In genomic region chr1:31762323-31762722, GRCh38 we compare ENCODE assay signal across 9 cellular contexts. TPM values are rescaled to one million over a fixed set of nuclear protein-coding genes. Genes with fewer than 3 reads are reported as not detected.
A peak's percentile ranks its signal among the peaks of the same experiment; 100 is the strongest.
DNase-seq lines count a peak whose midpoint lies in the region; TF ChIP-seq lines count a peak whose summit lies in the region.
"Had no signal": no experiment of that assay in that cellular context is flagged by ENCODE, and none has a peak within 500 bp of the region (broad histone marks: within the 10 kb centered on the region; RNA-seq: fewer than 3 reads in every experiment).

No MANE protein-coding gene starts in this region.

- H3K4me2 ChIP-seq in fibroblast of lung (ENCODE audit: extremely low read depth, insufficient read depth, low read length) = peak overlapping the region; percentile 92
- H3K4me2 ChIP-seq in skeletal muscle satellite cell (ENCODE audit: low read length) = peak overlapping the region; percentile 97

- H3K9ac ChIP-seq in fibroblast of lung (ENCODE audit: insufficient read depth, low read length) (no peak overlapping the region), skeletal muscle satellite cell (ENCODE audit: low read depth, low read length) (no peak overlapping the region)
- H3K9ac ChIP-seq: parathyroid adenoma had no signal

- no peaks in the 10 kb centered on the region for H3K79me2 ChIP-seq in fibroblast of lung (ENCODE audit: control insufficient read depth, insufficient read depth, low read length)
- H3K79me2 ChIP-seq: parathyroid adenoma had no signal

- H3K4me3 ChIP-seq in SJSA1 (peak overlapping the region; percentile 53), fibroblast of lung (replicated peaks in 1 of 4; ENCODE audit: control extremely low read depth in 1 of 4, insufficient read depth in 1 of 4, low read depth in 3 of 4, low read length in 4 of 4) (peak overlapping the region in 2 of 4 experiments; percentile 49 to 67), skeletal muscle satellite cell (ENCODE audit: low read length) (no peak overlapping the region)

- H3K27me3 ChIP-seq in SJSA1 (replicated peaks) (no peaks in the 10 kb centered on the region), fibroblast of lung (ENCODE audit: control insufficient read depth, insufficient read depth, low read length) (no peaks in the 10 kb centered on the region), skeletal muscle satellite cell (ENCODE audit: control insufficient read depth, insufficient read depth, low read length) (peaks cover 1% of the 10 kb centered on the region)

- peaks cover 48% of the 10 kb centered on the region for H3K4me1 ChIP-seq in SJSA1 (replicated peaks)
- H3K4me1 ChIP-seq in fibroblast of lung (ENCODE audit: control insufficient read depth, extremely low read depth, insufficient read depth, low read length) = peaks cover 21% of the 10 kb centered on the region
- peaks cover 31% of the 10 kb centered on the region for H3K4me1 ChIP-seq in skeletal muscle satellite cell (ENCODE audit: control insufficient read depth, insufficient read depth, low read length)

- H3K9me3 ChIP-seq in SJSA1 (replicated peaks) = no peaks in the 10 kb centered on the region
- H3K9me3 ChIP-seq in fibroblast of lung (ENCODE audit: control insufficient read depth, insufficient read depth, low read depth, low read length) = no peaks in the 10 kb centered on the region
- H3K9me3 ChIP-seq in skeletal muscle satellite cell (replicated peaks; ENCODE audit: low read length) = no peaks in the 10 kb centered on the region

- peaks cover 66% of the 10 kb centered on the region for H3K27me3 Mint-ChIP-seq in activated CD4-positive, alpha-beta T cell treated with anti-CD3 and anti-CD28 coated beads, Interleukin-2, amount 10 ng/mL, durations not matched to agents 24 days and 14 days

- peaks cover 18% of the 10 kb centered on the region for H3K4me1 Mint-ChIP-seq in activated CD4-positive, alpha-beta T cell treated with anti-CD3 and anti-CD28 coated beads, Interleukin-2, amount 10 ng/mL, durations not matched to agents 24 days and 14 days

- H3K27ac Mint-ChIP-seq in activated CD4-positive, alpha-beta T cell treated with anti-CD3 and anti-CD28 coated beads, Interleukin-2, amount 10 ng/mL, durations not matched to agents 24 days and 14 days = no peak overlapping the region

- TF ChIP-seq CTCF in fibroblast of lung (conservative IDR thresholded peaks at IDR 0.05 in 1 of 2, IDR thresholded peaks at IDR 0.05 in 1 of 2; ENCODE audit: low read depth in 1 of 2, low read length in 2 of 2) = no peak

- H4K20me1 ChIP-seq in fibroblast of lung (ENCODE audit: control insufficient read depth, extremely low read depth, insufficient read depth, low read length) = no peaks in the 10 kb centered on the region

- H3K27ac ChIP-seq in SJSA1 (no peak overlapping the region), fibroblast of lung (ENCODE audit: insufficient read depth, low read length) (peak overlapping the region; percentile 10), substantia nigra (ENCODE audit: low read depth, low read length, poor library complexity, severe bottlenecking) (no peak overlapping the region)
- H3K27ac ChIP-seq: parathyroid adenoma had no signal

- no peak for DNase-seq in activated CD4-positive, alpha-beta T cell treated with anti-CD3 and anti-CD28 coated beads, Interleukin-2, amount 10 ng/mL, durations not matched to agents 24 days and 14 days
- DNase-seq in activated CD4-positive, alpha-beta T cell treated with anti-CD3 and anti-CD28 coated beads, Interleukin-2, amount 50 U/mL, for 1 hour = no peak
- no peak for DNase-seq in SJSA1 (ENCODE audit: low read depth in 1 of 2, low spot score in 2 of 2)
- DNase-seq in fibroblast of lung (ENCODE audit: low read depth in 2 of 2) = no peak
- DNase-seq in SIG-M5 (lab: John Stamatoyannopoulos, UW) = no peak
- no peak for DNase-seq in substantia nigra (lab: John Stamatoyannopoulos, UW)
- no peak for DNase-seq in occipital lobe (lab: John Stamatoyannopoulos, UW)

- H3K36me3 ChIP-seq in SJSA1 (no peaks in the 10 kb centered on the region), fibroblast of lung (ENCODE audit: control insufficient read depth, insufficient read depth, low read length) (no peaks in the 10 kb centered on the region), skeletal muscle satellite cell (ENCODE audit: insufficient read depth, low read length) (no peaks in the 10 kb centered on the region)

- peak overlapping the region; percentile 12 for H3K4me3 Mint-ChIP-seq in activated CD4-positive, alpha-beta T cell treated with anti-CD3 and anti-CD28 coated beads, Interleukin-2, amount 10 ng/mL, durations not matched to agents 24 days and 14 days

- intact Hi-C loops in activated CD4-positive, alpha-beta T cell treated with anti-CD3 and anti-CD28 coated beads, Interleukin-2, amount 10 ng/mL, durations not matched to agents 24 days and 14 days (cut with micrococcal nuclease) = loop anchor here (1.0 kb wide), 1 partner anchor 27 kb away; no protein-coding TSS in a partner anchor

- H3K36me3 Mint-ChIP-seq in activated CD4-positive, alpha-beta T cell treated with anti-CD3 and anti-CD28 coated beads, Interleukin-2, amount 10 ng/mL, durations not matched to agents 24 days and 14 days (ENCODE audit: low read depth) = peaks cover 2% of the 10 kb centered on the region

- no peaks in the 10 kb centered on the region for H3K9me3 Mint-ChIP-seq in activated CD4-positive, alpha-beta T cell treated with anti-CD3 and anti-CD28 coated beads, Interleukin-2, amount 10 ng/mL, durations not matched to agents 24 days and 14 days

- no peak overlapping the region for H2AFZ ChIP-seq in fibroblast of lung (ENCODE audit: low read length)

RNA-seq across cellular contexts. Expression of gene ADGRB2, which starts 1.8 kb away (rescaled TPM):
- 0.40 and 0.45 TPM in 2 replicates for total RNA-seq in activated CD4-positive, alpha-beta T cell treated with anti-CD3 and anti-CD28 coated beads, Interleukin-2, amount 10 ng/mL, durations not matched to agents 24 days and 14 days
- 15.4 and 15.8 TPM in 2 replicates for total RNA-seq in SJSA1 (2014; rRNA removed; shearing (Covaris generic))
- total RNA-seq in fibroblast of lung (7.4 and 10.4 TPM in 2 replicates), occipital lobe (75.0 TPM)
- 4.4 and 4.8 TPM in 2 replicates for polyA plus RNA-seq in fibroblast of lung
- polyA plus RNA-seq in fibroblast of lung (2012) = 9.7 and 10.0 TPM in 2 replicates
- 12.0 and 13.2 TPM in 2 replicates for polyA minus RNA-seq in fibroblast of lung (ENCODE audit: low replicate concordance)
- total RNA-seq in skeletal muscle satellite cell (2012; rRNA removed) = 1.8 and 3.3 TPM in 2 replicates

RNA-seq across cellular contexts. Expression of gene SPOCD1, which starts 53.5 kb away (rescaled TPM):
- total RNA-seq in activated CD4-positive, alpha-beta T cell treated with anti-CD3 and anti-CD28 coated beads, Interleukin-2, amount 10 ng/mL, durations not matched to agents 24 days and 14 days = not detected in 2 replicates
- total RNA-seq in SJSA1 (2014; rRNA removed; shearing (Covaris generic)) = 40.3 and 64.0 TPM in 2 replicates
- total RNA-seq in fibroblast of lung (30.3 and 47.2 TPM in 2 replicates), occipital lobe (not detected)
- polyA plus RNA-seq in fibroblast of lung = 44.8 and 55.4 TPM in 2 replicates
- 54.0 and 67.7 TPM in 2 replicates for polyA plus RNA-seq in fibroblast of lung (2012)
- 44.4 and 111 TPM in 2 replicates for polyA minus RNA-seq in fibroblast of lung (ENCODE audit: low replicate concordance)
- total RNA-seq in skeletal muscle satellite cell (2012; rRNA removed) = 65.5 and 77.1 TPM in 2 replicates

RNA-seq across cellular contexts. Expression of gene COL16A1, which starts 58.5 kb away (rescaled TPM):
- not detected in 2 replicates for total RNA-seq in activated CD4-positive, alpha-beta T cell treated with anti-CD3 and anti-CD28 coated beads, Interleukin-2, amount 10 ng/mL, durations not matched to agents 24 days and 14 days
- total RNA-seq in SJSA1 (2014; rRNA removed; shearing (Covaris generic)) = 365 and 404 TPM in 2 replicates
- total RNA-seq in fibroblast of lung = 80.3 and 150 TPM in 2 replicates
- 20.9 and 21.0 TPM in 2 replicates for polyA plus RNA-seq in fibroblast of lung
- polyA plus RNA-seq in fibroblast of lung (2012) = 57.9 and 61.9 TPM in 2 replicates
- 42.9 and 69.1 TPM in 2 replicates for polyA minus RNA-seq in fibroblast of lung (ENCODE audit: low replicate concordance)
- 33.4 and 50.2 TPM in 2 replicates for total RNA-seq in skeletal muscle satellite cell (2012; rRNA removed)
- total RNA-seq in occipital lobe = 5.8 TPM

Comparison
In these comparisons a context has a peak if more than half of its experiments do, and no peak if none do; other contexts are left out.
1. RNA of gene SPOCD1, which starts 53.5 kb away (total RNA-seq): 40.3 to 64.0 TPM in SJSA1 and 30.3 to 47.2 TPM in fibroblast of lung; not detected in activated CD4-positive, alpha-beta T cell treated with anti-CD3 and anti-CD28 coated beads, Interleukin-2, amount 10 ng/mL, durations not matched to agents 24 days and 14 days and not detected in occipital lobe (single experiment); every median in the first group is over 10 times any median in the second.
2. RNA of gene COL16A1, which starts 58.5 kb away (total RNA-seq): 365 to 404 TPM in SJSA1 and 80.3 to 150 TPM in fibroblast of lung; 5.8 TPM in occipital lobe (single experiment) and not detected in activated CD4-positive, alpha-beta T cell treated with anti-CD3 and anti-CD28 coated beads, Interleukin-2, amount 10 ng/mL, durations not matched to agents 24 days and 14 days; every median in the first group is over 10 times any median in the second.